ENCODE assay signal across 1 cellular context in genomic region chr4:11741190-11741652, GRCh38.
TF ChIP-seq lines count a peak whose summit lies in the region.

No MANE protein-coding gene starts in this region.

TF ChIP-seq in HepG2, 621 proteins besides CTCF, POLR2A, EP300 and RAD21 (continued from another document):
- no peak for TF ChIP-seq ZNF280D (CRISPR knock-in tag; IDR thresholded peaks at IDR 0.05)
- TF ChIP-seq MAF1 (CRISPR knock-in tag; IDR thresholded peaks at IDR 0.05; ENCODE audit: borderline replicate concordance), result no peak
- TF ChIP-seq HCFC1 (IDR thresholded peaks at IDR 0.05; ENCODE audit: low read depth, low read length), result no peak
- TF ChIP-seq ZNF101 (CRISPR knock-in tag; IDR thresholded peaks at IDR 0.05; ENCODE audit: borderline replicate concordance, low read depth), result no peak
- TF ChIP-seq, protein P1, sequence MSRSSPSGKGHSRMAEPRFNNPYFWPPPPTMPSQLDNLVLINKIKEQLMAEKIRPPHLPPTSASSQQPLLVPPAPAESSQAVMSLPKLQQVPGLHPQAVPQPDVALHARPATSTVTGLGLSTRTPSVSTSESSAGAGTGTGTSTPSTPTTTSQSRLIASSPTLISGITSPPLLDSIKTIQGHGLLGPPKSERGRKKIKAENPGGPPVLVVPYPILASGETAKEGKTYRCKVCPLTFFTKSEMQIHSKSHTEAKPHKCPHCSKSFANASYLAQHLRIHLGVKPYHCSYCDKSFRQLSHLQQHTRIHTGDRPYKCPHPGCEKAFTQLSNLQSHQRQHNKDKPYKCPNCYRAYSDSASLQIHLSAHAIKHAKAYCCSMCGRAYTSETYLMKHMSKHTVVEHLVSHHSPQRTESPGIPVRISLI (CRISPR knock-in tag; IDR thresholded peaks at IDR 0.05; ENCODE audit: borderline replicate concordance), result no peak
- TF ChIP-seq, protein P2, sequence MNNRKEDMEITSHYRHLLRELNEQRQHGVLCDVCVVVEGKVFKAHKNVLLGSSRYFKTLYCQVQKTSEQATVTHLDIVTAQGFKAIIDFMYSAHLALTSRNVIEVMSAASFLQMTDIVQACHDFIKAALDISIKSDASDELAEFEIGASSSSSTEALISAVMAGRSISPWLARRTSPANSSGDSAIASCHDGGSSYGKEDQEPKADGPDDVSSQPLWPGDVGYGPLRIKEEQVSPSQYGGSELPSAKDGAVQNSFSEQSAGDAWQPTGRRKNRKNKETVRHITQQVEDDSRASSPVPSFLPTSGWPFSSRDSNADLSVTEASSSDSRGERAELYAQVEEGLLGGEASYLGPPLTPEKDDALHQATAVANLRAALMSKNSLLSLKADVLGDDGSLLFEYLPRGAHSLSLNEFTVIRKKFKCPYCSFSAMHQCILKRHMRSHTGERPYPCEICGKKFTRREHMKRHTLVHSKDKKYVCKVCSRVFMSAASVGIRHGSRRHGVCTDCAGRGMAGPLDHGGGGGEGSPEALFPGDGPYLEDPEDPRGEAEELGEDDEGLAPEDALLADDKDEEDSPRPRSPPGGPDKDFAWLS (CRISPR knock-in tag; IDR thresholded peaks at IDR 0.05; ENCODE audit: borderline replicate concordance), result no peak
- TF ChIP-seq, protein P3, sequence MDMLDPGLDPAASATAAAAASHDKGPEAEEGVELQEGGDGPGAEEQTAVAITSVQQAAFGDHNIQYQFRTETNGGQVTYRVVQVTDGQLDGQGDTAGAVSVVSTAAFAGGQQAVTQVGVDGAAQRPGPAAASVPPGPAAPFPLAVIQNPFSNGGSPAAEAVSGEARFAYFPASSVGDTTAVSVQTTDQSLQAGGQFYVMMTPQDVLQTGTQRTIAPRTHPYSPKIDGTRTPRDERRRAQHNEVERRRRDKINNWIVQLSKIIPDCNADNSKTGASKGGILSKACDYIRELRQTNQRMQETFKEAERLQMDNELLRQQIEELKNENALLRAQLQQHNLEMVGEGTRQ (IDR thresholded peaks at IDR 0.05; ENCODE audit: low read depth, low read length), result no peak
- TF ChIP-seq, protein P3 (CRISPR knock-in tag; IDR thresholded peaks at IDR 0.05; ENCODE audit: borderline replicate concordance), result no peak
- no peak for TF ChIP-seq HIC2 (CRISPR knock-in tag; IDR thresholded peaks at IDR 0.05; ENCODE audit: low read depth)
- TF ChIP-seq ZBTB43 (CRISPR knock-in tag; conservative IDR thresholded peaks at IDR 0.05), result no peak
- no peak for TF ChIP-seq NCOA2 (CRISPR knock-in tag; IDR thresholded peaks at IDR 0.05)
- no peak for TF ChIP-seq PITX1 (CRISPR knock-in tag; IDR thresholded peaks at IDR 0.05)
- TF ChIP-seq HDAC1 (CRISPR knock-in tag; IDR thresholded peaks at IDR 0.05), result no peak
